In the genomic region with DNA sequence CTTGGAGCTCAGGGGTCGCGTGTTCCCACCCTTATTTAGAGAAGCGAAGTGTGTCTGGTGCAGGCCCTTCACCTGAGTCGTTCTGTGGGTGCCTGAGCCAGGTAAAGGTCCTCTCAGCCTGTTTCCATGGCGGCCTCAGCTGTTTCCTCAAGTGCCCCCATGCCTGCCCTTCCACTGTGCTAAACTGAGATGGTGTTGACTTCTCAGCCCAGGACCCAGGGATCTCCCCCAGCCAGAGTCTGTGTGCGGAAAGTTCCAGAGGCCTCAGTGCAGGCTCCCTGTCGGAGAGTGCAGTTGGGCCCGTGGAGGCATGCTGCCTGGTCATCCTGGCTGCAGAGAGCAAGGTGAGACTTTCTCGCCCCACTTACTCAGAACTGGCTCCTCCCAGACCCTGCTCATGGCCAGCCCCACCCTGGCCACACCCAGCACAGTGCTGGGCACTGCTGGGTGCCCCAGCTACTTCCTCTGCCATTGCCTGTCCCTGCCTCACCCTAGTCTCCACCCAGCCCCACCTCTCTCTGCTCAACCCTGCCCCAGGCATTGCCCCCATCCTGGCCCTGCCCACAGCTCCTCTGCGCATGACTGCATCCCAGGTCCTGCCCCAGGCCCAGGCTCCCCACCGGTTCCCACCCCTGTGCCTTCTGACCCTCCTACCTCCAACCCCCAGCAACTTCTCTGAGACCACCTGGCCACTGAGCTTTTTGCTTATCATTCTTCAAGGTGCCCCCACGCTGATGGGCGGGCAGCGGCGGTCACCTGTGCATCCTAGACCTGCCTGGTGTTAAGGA, we compare ENCODE assay signal across 22 cellular contexts. TPM values are rescaled to one million over a fixed set of nuclear protein-coding genes. Genes with fewer than 3 reads are reported as not detected.
DNase-seq lines count a peak whose midpoint lies in the region; ATAC-seq, FAIRE-seq and TF ChIP-seq lines count a peak whose summit lies in the region.
"Had no signal": no experiment of that assay in that cellular context is flagged by ENCODE, and none has a peak within 500 bp of the region (broad histone marks: within the 10 kb centered on the region; RNA-seq: fewer than 3 reads in every experiment).

No MANE protein-coding gene starts in this region.

- no peak for FAIRE-seq in kidney (lab: Jason Lieb, UNC)

- no peaks in the 10 kb centered on the region for H3K27me3 ChIP-seq in mammary epithelial cell (ENCODE audit: insufficient read depth, low read length)
- H3K27me3 ChIP-seq in lower lobe of right lung (ENCODE audit: low read depth) = no peaks in the 10 kb centered on the region
- H3K27me3 ChIP-seq in GM23338 (ENCODE audit: insufficient read depth) = no peaks in the 10 kb centered on the region

- intact Hi-C loops in MCF 10A (cut with micrococcal nuclease) (no loop called here), mammary epithelial cell (cut with micrococcal nuclease) (no loop called here), kidney (cut with DNase I) (no loop called here), lower lobe of right lung (cut with DNase I) (no loop called here)

- TF ChIP-seq CTCF in MCF 10A (IDR thresholded peaks at IDR 0.05; ENCODE audit: unreplicated experiment) = no peak
- no peak for TF ChIP-seq CTCF in mammary epithelial cell (conservative IDR thresholded peaks at IDR 0.05 in 1 of 2, IDR thresholded peaks at IDR 0.05 in 1 of 2; ENCODE audit: extremely low read depth in 1 of 2, insufficient read depth in 1 of 2, low read depth in 1 of 2, low read length in 2 of 2)
- no peak for TF ChIP-seq CTCF in kidney (IDR thresholded peaks at IDR 0.05; ENCODE audit: borderline replicate concordance, extremely low read depth, insufficient read depth)
- no peak for TF ChIP-seq CTCF in lower lobe of right lung (IDR thresholded peaks at IDR 0.05)
- TF ChIP-seq CTCF in GM23338 (conservative IDR thresholded peaks at IDR 0.05; ENCODE audit: low read depth in 2 of 2) = no peak

- H3K9me3 ChIP-seq in mammary epithelial cell (replicated peaks; ENCODE audit: insufficient read depth, low read length) (no peaks in the 10 kb centered on the region), kidney (ENCODE audit: control insufficient read depth in 1 of 2, low read length in 2 of 2) (no peaks in the 10 kb centered on the region), lower lobe of right lung (no peaks in the 10 kb centered on the region)

- no peak overlapping the region for H3K4me2 ChIP-seq in mammary epithelial cell (ENCODE audit: insufficient read depth, low read depth, low read length)
- no peak overlapping the region for H3K4me2 ChIP-seq in GM23338
- H3K4me2 ChIP-seq: KMS-11 had no signal

- H3K27me3 Mint-ChIP-seq in MCF 10A (ENCODE audit: insufficient read depth, unreplicated experiment) (no peaks in the 10 kb centered on the region), GM23338 (ENCODE audit: insufficient read depth, low read depth, poor library complexity) (peaks cover 7% of the 10 kb centered on the region)
- no peaks in the 10 kb centered on the region for H3K27me3 Mint-ChIP-seq in activated CD4-positive, alpha-beta memory T cell treated with anti-CD3 and anti-CD28 coated beads, Interleukin-2, amount 10 ng/mL, durations not matched to agents 7 days and 5 days
- H3K27me3 Mint-ChIP-seq in stimulated activated naive CD8-positive, alpha-beta T cell treated with anti-CD3 and anti-CD28 coated beads, Interleukin-15, amount 100 ng/mL, for 72 hours = no peaks in the 10 kb centered on the region

- H4K20me1 ChIP-seq in mammary epithelial cell (ENCODE audit: insufficient read depth, low read length) (no peaks in the 10 kb centered on the region), GM23338 (replicated peaks; ENCODE audit: insufficient read depth) (no peaks in the 10 kb centered on the region; the same call in 1 of the 2 replicates)

- H3K36me3 Mint-ChIP-seq in MCF 10A (ENCODE audit: insufficient read depth, unreplicated experiment) = peaks cover 48% of the 10 kb centered on the region
- peaks cover 83% of the 10 kb centered on the region for H3K36me3 Mint-ChIP-seq in activated CD4-positive, alpha-beta memory T cell treated with anti-CD3 and anti-CD28 coated beads, Interleukin-2, amount 10 ng/mL, durations not matched to agents 7 days and 5 days (ENCODE audit: low read depth)
- peaks cover 15% of the 10 kb centered on the region for H3K36me3 Mint-ChIP-seq in GM23338 (ENCODE audit: low read depth)

- dilution Hi-C loops in mammary epithelial cell (cut with HindIII; ENCODE audit: low sequenced_read_pairs) = no loop called here

- no peaks in the 10 kb centered on the region for H3F3A ChIP-seq in GM23338 (replicated peaks; ENCODE audit: low read depth)

- H3K27ac ChIP-seq in mammary epithelial cell (ENCODE audit: insufficient read depth, low read depth, low read length) = no peak overlapping the region
- H3K27ac ChIP-seq in kidney (ENCODE audit: low read depth in 2 of 2, low read length in 2 of 2) = no peak overlapping the region
- H3K27ac ChIP-seq in lower lobe of right lung = no peak overlapping the region
- H3K27ac ChIP-seq in GM23338 (ENCODE audit: low read depth) = no peak overlapping the region
- H3K27ac ChIP-seq: KMS-11 had no signal

- H3K4me1 Mint-ChIP-seq in MCF 10A (ENCODE audit: insufficient read depth, unreplicated experiment) (peaks cover 20% of the 10 kb centered on the region), GM23338 (peaks cover 10% of the 10 kb centered on the region; the same call in 2 of the 3 replicates)
- H3K4me1 Mint-ChIP-seq in activated CD4-positive, alpha-beta memory T cell treated with anti-CD3 and anti-CD28 coated beads, Interleukin-2, amount 10 ng/mL, durations not matched to agents 7 days and 5 days = peaks cover 32% of the 10 kb centered on the region
- peaks cover 32% of the 10 kb centered on the region for H3K4me1 Mint-ChIP-seq in stimulated activated naive CD8-positive, alpha-beta T cell treated with anti-CD3 and anti-CD28 coated beads, Interleukin-15, amount 100 ng/mL, for 72 hours
- H3K4me1 Mint-ChIP-seq: nephron progenitor cell had no signal

- H3K4me1 ChIP-seq in mammary epithelial cell (ENCODE audit: insufficient read depth, low read length) = peaks cover 12% of the 10 kb centered on the region
- H3K4me1 ChIP-seq in kidney (ENCODE audit: control insufficient read depth in 1 of 2, insufficient read depth in 1 of 2, low read depth in 1 of 2, low read length in 2 of 2) = no peaks in the 10 kb centered on the region
- no peaks in the 10 kb centered on the region for H3K4me1 ChIP-seq in lower lobe of right lung
- no peaks in the 10 kb centered on the region for H3K4me1 ChIP-seq in GM23338 (ENCODE audit: insufficient read depth)

- H3K9me2 ChIP-seq in GM23338 (ENCODE audit: insufficient read depth) = no peaks in the 10 kb centered on the region

- no peaks in the 10 kb centered on the region for H3K9me3 Mint-ChIP-seq in MCF 10A (ENCODE audit: unreplicated experiment)
- H3K9me3 Mint-ChIP-seq in activated CD4-positive, alpha-beta memory T cell treated with anti-CD3 and anti-CD28 coated beads, Interleukin-2, amount 10 ng/mL, durations not matched to agents 7 days and 5 days = no peaks in the 10 kb centered on the region
- no peaks in the 10 kb centered on the region for H3K9me3 Mint-ChIP-seq in stimulated activated naive CD8-positive, alpha-beta T cell treated with anti-CD3 and anti-CD28 coated beads, Interleukin-15, amount 100 ng/mL, for 72 hours
- H3K9me3 Mint-ChIP-seq in GM23338 = no peaks in the 10 kb centered on the region
- H3K9me3 Mint-ChIP-seq: nephron progenitor cell had no signal

- POLR2A ChIA-PET in MCF 10A (lab: Yijun Ruan, JAX) = interaction anchor here (1.2 kb wide), 2 partner anchors 10 to 35 kb away, joined by 3 read pairs; no protein-coding TSS in a partner anchor
- POLR2A ChIA-PET in activated CD4-positive, alpha-beta memory T cell treated with anti-CD3 and anti-CD28 coated beads, Interleukin-2, amount 10 ng/mL, durations not matched to agents 7 days and 5 days (lab: Charles Lee) = interaction anchor here (1.0 to 1.5 kb wide), 3 partner anchors 44 to 153 kb away, joined by 3 to 5 read pairs (median 3); no protein-coding TSS in a partner anchor

- CTCF ChIA-PET in MCF 10A (lab: Yijun Ruan, JAX) = interaction anchor here (0.6 to 1.2 kb wide), 3 partner anchors 36 to 839 kb away, joined by 3 read pairs; no protein-coding TSS in a partner anchor
- CTCF ChIA-PET in mammary epithelial cell (lab: Charles Lee; ENCODE audit: low non-redundant PET) = no interaction called here
- CTCF ChIA-PET in activated CD4-positive, alpha-beta memory T cell treated with anti-CD3 and anti-CD28 coated beads, Interleukin-2, amount 10 ng/mL, durations not matched to agents 7 days and 5 days (lab: Charles Lee) = interaction anchor here (0.5 to 1.4 kb wide), 3 partner anchors 13 to 67 kb away, joined by 3 to 4 read pairs (median 3); no protein-coding TSS in a partner anchor

- in situ Hi-C loops in mammary epithelial cell (cut with MboI; ENCODE audit: low sequenced_read_pairs in 2 of 2) = no loop called here

- H3K27ac Mint-ChIP-seq in MCF 10A (ENCODE audit: low read depth, unreplicated experiment) (peak overlapping the region; percentile 39), GM23338 (no peak overlapping the region)
- peak overlapping the region; percentile 47 for H3K27ac Mint-ChIP-seq in activated CD4-positive, alpha-beta memory T cell treated with anti-CD3 and anti-CD28 coated beads, Interleukin-2, amount 10 ng/mL, durations not matched to agents 7 days and 5 days
- H3K27ac Mint-ChIP-seq in stimulated activated naive CD8-positive, alpha-beta T cell treated with anti-CD3 and anti-CD28 coated beads, Interleukin-15, amount 100 ng/mL, for 72 hours = no peak overlapping the region
- H3K27ac Mint-ChIP-seq: nephron progenitor cell had no signal

- peaks cover 24% of the 10 kb centered on the region for H3K36me3 ChIP-seq in mammary epithelial cell (ENCODE audit: insufficient read depth, low read length)
- peaks cover 23 to 28% of the 10 kb centered on the region in 2 donors for H3K36me3 ChIP-seq in kidney (ENCODE audit: control insufficient read depth in 1 of 2, insufficient read depth in 2 of 2, low read length in 2 of 2)
- peaks cover 99% of the 10 kb centered on the region for H3K36me3 ChIP-seq in lower lobe of right lung
- H3K36me3 ChIP-seq in GM23338 (ENCODE audit: insufficient read depth) = no peaks in the 10 kb centered on the region

- H3K79me2 ChIP-seq in mammary epithelial cell (ENCODE audit: insufficient read depth, low read length) (peaks cover 46% of the 10 kb centered on the region), GM23338 (replicated peaks; ENCODE audit: insufficient read depth) (no peaks in the 10 kb centered on the region)

- H3K4me3 Mint-ChIP-seq in MCF 10A (ENCODE audit: unreplicated experiment) (no peak overlapping the region), GM23338 (no peak overlapping the region)
- no peak overlapping the region for H3K4me3 Mint-ChIP-seq in activated CD4-positive, alpha-beta memory T cell treated with anti-CD3 and anti-CD28 coated beads, Interleukin-2, amount 10 ng/mL, durations not matched to agents 7 days and 5 days
- H3K4me3 Mint-ChIP-seq in stimulated activated naive CD8-positive, alpha-beta T cell treated with anti-CD3 and anti-CD28 coated beads, Interleukin-15, amount 100 ng/mL, for 72 hours = no peak overlapping the region
- H3K4me3 Mint-ChIP-seq: nephron progenitor cell had no signal

- H3K4me3 ChIP-seq in mammary epithelial cell (replicated peaks in 1 of 3; ENCODE audit: insufficient read depth in 1 of 3, low read depth in 2 of 3, low read length in 3 of 3) (no peak overlapping the region), kidney (ENCODE audit: low read length in 2 of 2) (no peak overlapping the region), lower lobe of right lung (no peak overlapping the region), GM23338 (no peak overlapping the region)

- no TSS peak for BruUV-seq in MCF 10A (replicated peaks; lab: Mats Ljungman, UMichigan)
- BruUV-seq in mammary epithelial cell (replicated peaks; lab: Mats Ljungman, UMichigan) = no TSS peak

- peak; percentile 41 for ATAC-seq in stimulated activated naive CD8-positive, alpha-beta T cell treated with anti-CD3 and anti-CD28 coated beads, Interleukin-15, amount 100 ng/mL, for 72 hours
- ATAC-seq in lower lobe of right lung = no peak
- no peak for ATAC-seq in GM23338
- ATAC-seq in GM21723 (IDR thresholded peaks at IDR 0.05; ENCODE audit: unreplicated experiment) = no peak

- H2AFZ ChIP-seq in mammary epithelial cell (ENCODE audit: low read depth, low read length) (no peak overlapping the region), GM23338 (no peak overlapping the region)

- 92% methylated on average over 6 of the region's 15 CpGs for WGBS in mammary epithelial cell (ENCODE audit: low coverage, missing lambda C conversion rate)

- DNase-seq in MCF 10A (ENCODE audit: unreplicated experiment) (no peak), mammary epithelial cell (no peak), kidney (peak; percentile 31), lower lobe of right lung (no peak), GM23338 (ENCODE audit: low spot score) (no peak)
- peak; percentile 16 for DNase-seq in activated CD4-positive, alpha-beta memory T cell treated with anti-CD3 and anti-CD28 coated beads, Interleukin-2, amount 10 ng/mL, durations not matched to agents 7 days and 5 days
- no peak for DNase-seq in stimulated activated naive CD8-positive, alpha-beta T cell treated with anti-CD3 and anti-CD28 coated beads, Interleukin-15, amount 100 ng/mL, for 72 hours
- DNase-seq: amygdala; Calu3; caudate nucleus; effector CD8-positive, alpha-beta T cell; glutamatergic neuron; HCEC 1CT; NCI-H1048; NCI-H2029; NCI-H510A; nephron progenitor cell; SHP77; stimulated activated CD4-positive, alpha-beta T cell treated with anti-CD3 and anti-CD28 coated beads, Interleukin-2, amount 100 ng/mL, for 48 hours had no signal

- H3K9ac ChIP-seq in mammary epithelial cell (ENCODE audit: insufficient read depth, low read length) (no peak overlapping the region), kidney (ENCODE audit: low read length in 2 of 2) (no peak overlapping the region)
- H3K9ac ChIP-seq: KMS-11 had no signal

RNA-seq across cellular contexts. Expression of a gene that starts 20.3 kb away (rescaled TPM):
- not detected in 2 replicates for total RNA-seq in MCF 10A (2022)
- 1 to 10 TPM in 1 of 2 donors, under 1 TPM in 1; 0.17 to 4.6 TPM for total RNA-seq in mammary epithelial cell
- polyA plus RNA-seq in mammary epithelial cell = 0.18 TPM
- 1.7 TPM for polyA minus RNA-seq in mammary epithelial cell
- total RNA-seq in activated CD4-positive, alpha-beta memory T cell treated with anti-CD3 and anti-CD28 coated beads, Interleukin-2, amount 10 ng/mL, durations not matched to agents 7 days and 5 days = under 1 TPM in 1 of 2 experiments, not detected in 1; 0.60 TPM
- total RNA-seq in kidney = 4.2 TPM
- 5.0 TPM for polyA plus RNA-seq in kidney (ENCODE audit: insufficient read depth, low read depth, low replicate concordance)
- total RNA-seq in lower lobe of right lung = 2.5 TPM
- total RNA-seq in GM23338 (2014; rRNA removed; shearing (Covaris generic)) = 9.9 and 11.2 TPM in 2 replicates
- 4.9 and 6.1 TPM in 2 replicates for polyA plus RNA-seq in GM23338 (2016; fragmentation: Nextera tagmentation; extraction: Ambion mirVana)
- total RNA-seq: T-helper 1 cell treated with Interleukin-12 subunit alpha and Interleukin-12 subunit beta and Interleukin-4 antibody, amounts not matched to agents 30 ng/mL and 1 ng/mL, for 36 hours had no signal

RNA-seq across cellular contexts. Expression of a gene that starts 43.1 kb away (rescaled TPM):
- total RNA-seq in MCF 10A (2022) (77.2 and 85.7 TPM in 2 replicates), mammary epithelial cell (10 to 100 TPM; 68.8 to 99.4 TPM), kidney (67.8 TPM), lower lobe of right lung (54.3 TPM)
- polyA plus RNA-seq in mammary epithelial cell (90.6 TPM), kidney (ENCODE audit: insufficient read depth, low read depth, low replicate concordance) (45.7 TPM), GM23338 (2016; fragmentation: Nextera tagmentation; extraction: Ambion mirVana) (72.5 and 82.9 TPM in 2 replicates)
- 144 TPM for polyA minus RNA-seq in mammary epithelial cell
- total RNA-seq in activated CD4-positive, alpha-beta memory T cell treated with anti-CD3 and anti-CD28 coated beads, Interleukin-2, amount 10 ng/mL, durations not matched to agents 7 days and 5 days = 100 to 1,000 TPM in 1 of 2 experiments, 10 to 100 TPM in 1; 98.8 to 103 TPM
- 156 and 162 TPM in 2 replicates for total RNA-seq in GM23338 (2014; rRNA removed; shearing (Covaris generic))

Comparison
In these comparisons a context has a peak if more than half of its experiments do, and no peak if none do; other contexts are left out.
1. DNase-seq: peak in activated CD4-positive, alpha-beta memory T cell treated with anti-CD3 and anti-CD28 coated beads, Interleukin-2, amount 10 ng/mL, durations not matched to agents 7 days and 5 days (single experiment) and kidney (single experiment); none in MCF 10A (single experiment), mammary epithelial cell (single experiment), stimulated activated naive CD8-positive, alpha-beta T cell treated with anti-CD3 and anti-CD28 coated beads, Interleukin-15, amount 100 ng/mL, for 72 hours (0 of 2), lower lobe of right lung (single experiment) and GM23338 (single experiment).
2. H3K27ac Mint-ChIP-seq: peak in MCF 10A (single experiment) and activated CD4-positive, alpha-beta memory T cell treated with anti-CD3 and anti-CD28 coated beads, Interleukin-2, amount 10 ng/mL, durations not matched to agents 7 days and 5 days (single experiment); none in stimulated activated naive CD8-positive, alpha-beta T cell treated with anti-CD3 and anti-CD28 coated beads, Interleukin-15, amount 100 ng/mL, for 72 hours (0 of 2) and GM23338 (single experiment).